Comparison of ENCODE assay signal across 20 cellular contexts in the genomic region with DNA sequence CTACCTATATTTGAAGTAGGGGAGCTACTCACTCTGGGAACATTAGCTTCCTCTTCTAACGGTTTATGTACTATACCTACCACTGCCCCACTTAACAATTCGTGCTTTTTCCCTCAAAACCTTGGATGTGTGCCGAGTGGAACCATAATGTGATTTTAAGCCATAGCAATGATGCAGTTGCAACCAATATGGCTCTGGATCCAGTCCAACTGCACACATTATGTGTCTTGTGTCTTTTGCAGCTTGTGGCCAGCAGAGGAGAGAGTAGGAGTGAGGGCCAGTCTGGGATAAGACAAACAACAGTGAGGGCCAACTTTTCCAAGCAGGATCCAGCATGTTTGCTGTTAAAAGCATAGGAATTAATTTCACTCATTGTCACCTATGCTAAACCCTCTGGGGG.
DNase-seq lines count a peak whose midpoint lies in the region; ATAC-seq, FAIRE-seq and TF ChIP-seq lines count a peak whose summit lies in the region.
"Had no signal": no experiment of that assay in that cellular context is flagged by ENCODE, and none has a peak within 500 bp of the region (broad histone marks: within the 10 kb centered on the region; RNA-seq: fewer than 3 reads in every experiment).

No MANE protein-coding gene starts in this region.

- H3K79me1 ChIP-seq in H1 (ENCODE audit: low read depth, low read length), result no peaks in the 10 kb centered on the region

- H2BK12ac ChIP-seq in H1 (ENCODE audit: low read depth, low read length), result no peak overlapping the region

- TF ChIP-seq EP300 in H1 (IDR thresholded peaks at IDR 0.05; ENCODE audit: borderline replicate concordance in 1 of 2, low read depth in 2 of 2, low read length in 2 of 2), result no peak

- ATAC-seq in activated CD4-positive, alpha-beta T cell treated with anti-CD3 and anti-CD28 coated beads for 36 hours, result peak; percentile 30
- ATAC-seq in SK-N-SH treated with all-trans-retinoic acid at 6 μM for 48 hours (no peak), GM19023 (IDR thresholded peaks at IDR 0.05; ENCODE audit: unreplicated experiment) (no peak)

- no peak overlapping the region for H3K4me2 ChIP-seq in H1 (ENCODE audit: insufficient read depth in 1 of 2, low read depth in 2 of 2, low read length in 2 of 2)
- no peak overlapping the region for H3K4me2 ChIP-seq in OCI-LY7 (ENCODE audit: low read length)
- H3K4me2 ChIP-seq: BLaER1 had no signal

- no peak for FAIRE-seq in H1 (lab: Jason Lieb, UNC)
- FAIRE-seq: A204.1, H54 had no signal

- H3K4me1 ChIP-seq in H1 (replicated peaks in 1 of 4; ENCODE audit: control insufficient read depth in 3 of 4, insufficient read depth in 4 of 4, low read length in 3 of 4) (no peaks in the 10 kb centered on the region), OCI-LY7 (ENCODE audit: insufficient read depth, low read length, poor library complexity, severe bottlenecking) (no peaks in the 10 kb centered on the region)
- H3K4me1 ChIP-seq: BLaER1 had no signal

- TF ChIP-seq POLR2A in H1 (IDR thresholded peaks at IDR 0.05; ENCODE audit: control extremely low read depth in 1 of 2, low read depth in 2 of 2, low read length in 2 of 2), result no peak

- no peak for TF ChIP-seq CTCF in H1 (IDR thresholded peaks at IDR 0.05; ENCODE audit: control extremely low read depth in 1 of 3, insufficient read depth in 1 of 3, low read depth in 1 of 3, low read length in 3 of 3)
- no peak for TF ChIP-seq CTCF in OCI-LY7 (conservative IDR thresholded peaks at IDR 0.05; ENCODE audit: low read length)

- H3K27ac ChIP-seq in H1 (ENCODE audit: low read depth, low read length), result no peak overlapping the region
- no peak overlapping the region for H3K27ac ChIP-seq in OCI-LY7 (ENCODE audit: low read depth, low read length, poor library complexity, severe bottlenecking)
- H3K27ac ChIP-seq: BLaER1, HL-60 had no signal

- H4K5ac ChIP-seq in H1 (ENCODE audit: insufficient read length, low read depth, low read length), result no peak overlapping the region

- H3K9me2 ChIP-seq in OCI-LY7 (ENCODE audit: insufficient read depth, low read length), result no peaks in the 10 kb centered on the region

- H3K36me3 ChIP-seq in H1 (ENCODE audit: control insufficient read depth in 2 of 4, insufficient read depth in 4 of 4, low read length in 3 of 4), result no peaks in the 10 kb centered on the region
- no peaks in the 10 kb centered on the region for H3K36me3 ChIP-seq in OCI-LY7 (ENCODE audit: insufficient read depth, low read length)
- H3K36me3 ChIP-seq: BLaER1 had no signal

- H3K4ac ChIP-seq in H1 (replicated peaks; ENCODE audit: insufficient read length, low read depth, low read length), result no peak overlapping the region

- H3K9ac ChIP-seq in H1 (replicated peaks in 1 of 4; ENCODE audit: extremely low read depth in 1 of 4, low read depth in 3 of 4, low read length in 3 of 4), result no peak overlapping the region
- H3K9ac ChIP-seq: BLaER1 had no signal

- H3K4me3 ChIP-seq in H1 (ENCODE audit: extremely low read depth in 1 of 4, insufficient read depth in 2 of 4, low read depth in 3 of 4, low read length in 4 of 4) (no peak overlapping the region), OCI-LY7 (ENCODE audit: low read depth, low read length, poor library complexity, severe bottlenecking) (no peak overlapping the region)
- H3K4me3 ChIP-seq: BLaER1 had no signal

- no peak for DNase-seq in activated CD4-positive, alpha-beta T cell treated with anti-CD3 and anti-CD28 coated beads for 36 hours
- DNase-seq in activated CD4-positive, alpha-beta T cell treated with anti-CD3 and anti-CD28 coated beads, Interleukin-2, amount 10 ng/mL, durations not matched to agents 24 days and 14 days, result no peak
- DNase-seq in H4 (ENCODE audit: low spot score), result peak; percentile 9
- no peak for DNase-seq in H1 (ENCODE audit: low read depth in 1 of 2, low spot score in 2 of 2)
- DNase-seq in LoVo (ENCODE audit: low spot score), result no peak
- no peak for DNase-seq in OCI-LY7 (ENCODE audit: low spot score)
- DNase-seq: AML-193; CD4-positive, alpha-beta memory T cell; DMS153; DMS79; GDM1; HCEC 1CT; HFFc6 had no signal

- H3K23me2 ChIP-seq in H1 (ENCODE audit: low read depth, low read length), result no peaks in the 10 kb centered on the region; the same call in 1 of the 2 replicates

- peaks cover 17% of the 10 kb centered on the region for H3K4me1 Mint-ChIP-seq in activated CD4-positive, alpha-beta T cell treated with anti-CD3 and anti-CD28 coated beads for 36 hours
- H3K4me1 Mint-ChIP-seq in activated CD4-positive, alpha-beta T cell treated with anti-CD3 and anti-CD28 coated beads, Interleukin-2, amount 10 ng/mL, durations not matched to agents 24 days and 14 days, result peaks cover 20% of the 10 kb centered on the region
- H3K4me1 Mint-ChIP-seq: CD14-positive monocyte had no signal

- H3K79me2 ChIP-seq in H1 (ENCODE audit: control insufficient read depth in 1 of 2, insufficient read depth in 2 of 2, low read length in 2 of 2) (no peaks in the 10 kb centered on the region), OCI-LY7 (ENCODE audit: insufficient read depth, low read depth, low read length) (no peaks in the 10 kb centered on the region)

- H2AK5ac ChIP-seq in H1 (ENCODE audit: low read depth, low read length), result no peak overlapping the region

- POLR2A ChIA-PET in activated CD4-positive, alpha-beta T cell treated with anti-CD3 and anti-CD28 coated beads for 36 hours (lab: Charles Lee), result no interaction called here
- POLR2A ChIA-PET in H1 (lab: Charles Lee; ENCODE audit: partially characterized antibody), result no interaction called here
- POLR2A ChIA-PET in OCI-LY7 (lab: Charles Lee), result no interaction called here

- no TSS peak for BruUV-seq in OCI-LY7 (replicated peaks; lab: Mats Ljungman, UMichigan)

- no peak overlapping the region for H2BK20ac ChIP-seq in H1 (ENCODE audit: low read length)

- no peak overlapping the region for H3K56ac ChIP-seq in H1 (replicated peaks; ENCODE audit: insufficient read length, low read depth, low read length)

- TF ChIP-seq RAD21 in H1 (IDR thresholded peaks at IDR 0.05 in 1 of 2, conservative IDR thresholded peaks at IDR 0.05 in 1 of 2; ENCODE audit: low read depth in 2 of 2, low read length in 2 of 2), result no peak

- intact Hi-C loops in activated CD4-positive, alpha-beta T cell treated with anti-CD3 and anti-CD28 coated beads for 36 hours (cut with DNase I, micrococcal nuclease), result no loop called here
- intact Hi-C loops in activated CD4-positive, alpha-beta T cell treated with anti-CD3 and anti-CD28 coated beads, Interleukin-2, amount 10 ng/mL, durations not matched to agents 24 days and 14 days (cut with micrococcal nuclease), result loop anchor here (5.0 kb wide), 1 partner anchor 43 kb away; no protein-coding TSS in a partner anchor
- intact Hi-C loops in OCI-LY7 (cut with micrococcal nuclease; ENCODE audit: unreplicated experiment), result no loop called here

- H3K23ac ChIP-seq in H1 (ENCODE audit: insufficient read length), result no peak overlapping the region

- H4K20me1 ChIP-seq in H1 (replicated peaks in 1 of 2; ENCODE audit: control insufficient read depth in 1 of 2, insufficient read depth in 2 of 2, low read length in 2 of 2) (no peaks in the 10 kb centered on the region), OCI-LY7 (ENCODE audit: insufficient read depth, low read length) (no peaks in the 10 kb centered on the region)
- H4K20me1 ChIP-seq: BLaER1 had no signal

- CTCF ChIA-PET in activated CD4-positive, alpha-beta T cell treated with anti-CD3 and anti-CD28 coated beads for 36 hours (lab: Charles Lee), result interaction anchor here (0.6 to 1.0 kb wide), 2 partner anchors 10 to 142 kb away, joined by 3 read pairs; no protein-coding TSS in a partner anchor
- CTCF ChIA-PET in H1 (lab: Charles Lee; ENCODE audit: partially characterized antibody) (no interaction called here), OCI-LY7 (lab: Charles Lee; ENCODE audit: unreplicated experiment) (no interaction called here)

- no peaks in the 10 kb centered on the region for H3K27me3 ChIP-seq in H1 (replicated peaks in 1 of 4; ENCODE audit: control insufficient read depth in 3 of 4, extremely low read depth in 1 of 4, insufficient read depth in 3 of 4, low read length in 3 of 4)
- H3K27me3 ChIP-seq: BLaER1 had no signal

- H3K14ac ChIP-seq in H1 (ENCODE audit: insufficient read length), result no peak overlapping the region

- no peaks in the 10 kb centered on the region for H3K9me3 ChIP-seq in H1 (ENCODE audit: insufficient read depth in 2 of 2, low read depth in 1 of 2, low read length in 1 of 2)
- no peaks in the 10 kb centered on the region for H3K9me3 ChIP-seq in OCI-LY7 (ENCODE audit: low read length)
- H3K9me3 ChIP-seq: BLaER1 had no signal

- H3K27ac Mint-ChIP-seq in activated CD4-positive, alpha-beta T cell treated with anti-CD3 and anti-CD28 coated beads for 36 hours, result no peak overlapping the region
- no peak overlapping the region for H3K27ac Mint-ChIP-seq in activated CD4-positive, alpha-beta T cell treated with anti-CD3 and anti-CD28 coated beads, Interleukin-2, amount 10 ng/mL, durations not matched to agents 24 days and 14 days
- H3K27ac Mint-ChIP-seq: CD14-positive monocyte; CD4-positive, alpha-beta memory T cell; HFFc6 had no signal

- no peak overlapping the region for H3K4me3 Mint-ChIP-seq in activated CD4-positive, alpha-beta T cell treated with anti-CD3 and anti-CD28 coated beads for 36 hours
- no peak overlapping the region for H3K4me3 Mint-ChIP-seq in activated CD4-positive, alpha-beta T cell treated with anti-CD3 and anti-CD28 coated beads, Interleukin-2, amount 10 ng/mL, durations not matched to agents 24 days and 14 days
- H3K4me3 Mint-ChIP-seq: CD14-positive monocyte; CD4-positive, alpha-beta memory T cell; HFFc6 had no signal

- no peak overlapping the region for H3K18ac ChIP-seq in H1 (ENCODE audit: extremely low read depth, low read length)

- WGBS in H1 (ENCODE audit: extremely low coverage in 1 of 2, insufficient coverage in 1 of 2, insufficient read length in 1 of 2, insufficient replicate concordance in 2 of 2, low coverage in 1 of 2, low lambda C conversion rate in 2 of 2, missing lambda C conversion rate in 1 of 2), 2 experiments, result 84% methylated on average over 3 of the region's 3 CpGs; no CpG with 5 or more reads in 1 of the 2 experiments

- no peak overlapping the region for H2BK120ac ChIP-seq in H1 (replicated peaks; ENCODE audit: low read depth, low read length)

- H2BK15ac ChIP-seq in H1 (ENCODE audit: low read length), result no peak overlapping the region

- H4K8ac ChIP-seq in H1 (ENCODE audit: extremely low read depth, insufficient read depth, low read length), result peak overlapping the region; percentile 63; the same call in 1 of the 2 replicates

- no peaks in the 10 kb centered on the region for H3K36me3 Mint-ChIP-seq in activated CD4-positive, alpha-beta T cell treated with anti-CD3 and anti-CD28 coated beads for 36 hours (ENCODE audit: low read depth)
- H3K36me3 Mint-ChIP-seq in activated CD4-positive, alpha-beta T cell treated with anti-CD3 and anti-CD28 coated beads, Interleukin-2, amount 10 ng/mL, durations not matched to agents 24 days and 14 days (ENCODE audit: low read depth), result no peaks in the 10 kb centered on the region
- H3K36me3 Mint-ChIP-seq: CD14-positive monocyte; CD4-positive, alpha-beta memory T cell had no signal

- H2AFZ ChIP-seq in H1 (ENCODE audit: low read length) (no peak overlapping the region), OCI-LY7 (ENCODE audit: low read length) (no peak overlapping the region)

- H3K9me3 Mint-ChIP-seq in activated CD4-positive, alpha-beta T cell treated with anti-CD3 and anti-CD28 coated beads for 36 hours (ENCODE audit: low read depth), result no peaks in the 10 kb centered on the region
- H3K9me3 Mint-ChIP-seq in activated CD4-positive, alpha-beta T cell treated with anti-CD3 and anti-CD28 coated beads, Interleukin-2, amount 10 ng/mL, durations not matched to agents 24 days and 14 days, result peaks cover 6% of the 10 kb centered on the region
- H3K9me3 Mint-ChIP-seq: CD4-positive, alpha-beta memory T cell had no signal

- no peaks in the 10 kb centered on the region for H3K27me3 Mint-ChIP-seq in activated CD4-positive, alpha-beta T cell treated with anti-CD3 and anti-CD28 coated beads for 36 hours
- peaks cover 4% of the 10 kb centered on the region for H3K27me3 Mint-ChIP-seq in activated CD4-positive, alpha-beta T cell treated with anti-CD3 and anti-CD28 coated beads, Interleukin-2, amount 10 ng/mL, durations not matched to agents 24 days and 14 days
- H3K27me3 Mint-ChIP-seq: CD4-positive, alpha-beta memory T cell had no signal

- no peak overlapping the region for H2BK5ac ChIP-seq in H1 (ENCODE audit: low read depth, low read length)

- no peak overlapping the region for H4K91ac ChIP-seq in H1 (replicated peaks; ENCODE audit: insufficient read length, low read length)
